33 cellular contexts compared by ENCODE assay signal in the genomic region with DNA sequence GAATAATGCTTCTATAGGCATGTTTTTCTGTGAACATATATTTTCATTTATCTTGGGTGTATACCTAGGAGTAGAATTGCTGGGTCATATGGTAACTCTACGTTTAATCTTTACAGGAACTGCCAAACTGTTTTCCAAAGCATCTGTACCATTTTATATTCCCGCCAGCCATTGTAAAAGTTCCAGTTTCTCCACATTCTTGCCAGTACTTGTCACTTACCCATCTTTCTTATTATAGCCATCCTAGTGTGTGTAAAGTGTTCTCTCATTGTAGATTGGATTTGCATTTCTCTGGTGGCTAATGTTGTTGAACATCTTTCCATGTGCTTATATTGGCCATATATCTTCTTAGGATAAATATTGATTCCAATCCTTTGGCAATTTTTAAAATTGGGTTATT.
"Had no signal": no experiment of that assay in that cellular context is flagged by ENCODE, and none has a peak within 500 bp of the region (broad histone marks: within the 10 kb centered on the region; RNA-seq: fewer than 3 reads in every experiment).

No MANE protein-coding gene starts in this region.

- H3K9me3 ChIP-seq: adrenal gland, body of pancreas, esophagus squamous epithelium had no signal

- H3K9me3 Mint-ChIP-seq: activated CD4-positive, alpha-beta memory T cell treated with anti-CD3 and anti-CD28 coated beads for 36 hours; activated CD4-positive, alpha-beta T cell treated with anti-CD3 and anti-CD28 coated beads, Interleukin-2, amount 10 ng/mL, durations not matched to agents 24 days and 14 days; activated naive CD4-positive, alpha-beta T cell treated with anti-CD3 and anti-CD28 coated beads for 36 hours; activated naive CD4-positive, alpha-beta T cell treated with anti-CD3 and anti-CD28 coated beads, Interleukin-2, amount 50 U/mL, for 24 hours; activated naive CD8-positive, alpha-beta T cell treated with anti-CD3 and anti-CD28 coated beads for 36 hours; activated naive CD8-positive, alpha-beta T cell treated with anti-CD3 and anti-CD28 coated beads, Interleukin-2, amount 50 U/mL, for 24 hours; activated T-helper 1 cell treated with anti-CD3 and anti-CD28 coated beads, Interleukin-12 subunit alpha, Interleukin-12 subunit beta, Interleukin-2, Interleukin-4 antibody, amounts not matched to agents 30 ng/mL and 10 ng/mL and 1 ng/mL, durations not matched to agents 14 hours and 24 hours and 36 hours; activated T-helper 2 cell treated with anti-CD3 and anti-CD28 coated beads, Interferon-gamma antibody, Interleukin-2, Interleukin-4, amounts not matched to agents 10 μg/mL and 5 μg/mL and 100 μg/mL, durations not matched to agents 14 hours and 24 hours and 36 hours; dendritic cell treated with granulocyte-macrophage colony-stimulating factor and Interleukin-4, amounts not matched to agents 40 ng/mL and 50 ng/mL, for 4 days; endodermal cell had no signal

- DNase-seq: activated CD4-positive, alpha-beta memory T cell treated with anti-CD3 and anti-CD28 coated beads for 36 hours; activated CD4-positive, alpha-beta T cell treated with anti-CD3 and anti-CD28 coated beads for 36 hours; activated CD4-positive, alpha-beta T cell treated with anti-CD3 and anti-CD28 coated beads, Interleukin-2, amount 10 ng/mL, durations not matched to agents 24 days and 14 days; activated CD4-positive, CD25-positive, alpha-beta regulatory T cell; activated CD4-positive, CD25-positive, alpha-beta regulatory T cell treated with anti-CD3 and anti-CD28 coated beads, Interleukin-2, amount 50 U/mL, for 72 hours; activated CD8-positive, alpha-beta memory T cell treated with anti-CD3 and anti-CD28 coated beads, Interleukin-2, amount 10 ng/mL, durations not matched to agents 7 days and 5 days; activated CD8-positive, alpha-beta memory T cell treated with anti-CD3 and anti-CD28 coated beads, Interleukin-2, amount 50 U/mL, for 4 hours; activated CD8-positive, alpha-beta T cell treated with anti-CD3 and anti-CD28 coated beads, Interleukin-2, amount 10 ng/mL, durations not matched to agents 7 days and 5 days; activated effector memory CD4-positive, alpha-beta T cell treated with anti-CD3 and anti-CD28 coated beads, Interleukin-2, amount 50 U/mL, for 16 hours; activated naive CD4-positive, alpha-beta T cell treated with anti-CD3 and anti-CD28 coated beads for 36 hours; activated naive CD8-positive, alpha-beta T cell treated with anti-CD3 and anti-CD28 coated beads for 36 hours; activated naive CD8-positive, alpha-beta T cell treated with anti-CD3 and anti-CD28 coated beads, Interleukin-2, amount 50 U/mL, for 24 hours; activated T-cell treated with anti-CD3 and anti-CD28 coated beads, Interleukin-2, amount 50 U/mL, for 1 hour; activated T-cell treated with anti-CD3 and anti-CD28 coated beads, Interleukin-2, amount 50 U/mL, for 48 hours; adrenal gland; amygdala; aorta; body of pancreas; central memory CD4-positive, alpha-beta T cell; cerebellar nuclear complex; dorsolateral prefrontal cortex; effector memory CD4-positive, alpha-beta T cell; endodermal cell; erythroblast; esophagus squamous epithelium; head of caudate nucleus; T-helper 2 cell had no signal

- H3K36me3 ChIP-seq: adrenal gland, cardiac muscle cell, esophagus squamous epithelium had no signal

- H3K4me3 ChIP-seq: adrenal gland, body of pancreas, cardiac muscle cell, coronary artery, dorsolateral prefrontal cortex, esophagus squamous epithelium had no signal

- H3K4me1 ChIP-seq: adrenal gland, body of pancreas had no signal

- H3K27me3 Mint-ChIP-seq: dendritic cell treated with granulocyte-macrophage colony-stimulating factor and Interleukin-4, amounts not matched to agents 40 ng/mL and 50 ng/mL, for 4 days had no signal

- H3K27ac ChIP-seq: adrenal gland, body of pancreas, cardiac muscle cell, coronary artery, dorsolateral prefrontal cortex, esophagus squamous epithelium had no signal

- H3K36me3 Mint-ChIP-seq: activated CD4-positive, alpha-beta memory T cell treated with anti-CD3 and anti-CD28 coated beads for 36 hours; activated CD8-positive, alpha-beta memory T cell treated with anti-CD3 and anti-CD28 coated beads, Interleukin-2, amount 10 ng/mL, durations not matched to agents 7 days and 5 days; activated naive CD4-positive, alpha-beta T cell treated with anti-CD3 and anti-CD28 coated beads, Interleukin-2, amount 50 U/mL, for 24 hours had no signal

- H3K4me3 Mint-ChIP-seq: activated CD4-positive, alpha-beta memory T cell treated with anti-CD3 and anti-CD28 coated beads for 36 hours; activated CD4-positive, alpha-beta T cell treated with anti-CD3 and anti-CD28 coated beads for 36 hours; activated CD4-positive, alpha-beta T cell treated with anti-CD3 and anti-CD28 coated beads, Interleukin-2, amount 10 ng/mL, durations not matched to agents 24 days and 14 days; activated CD8-positive, alpha-beta memory T cell treated with anti-CD3 and anti-CD28 coated beads, Interleukin-2, amount 10 ng/mL, durations not matched to agents 7 days and 5 days; activated CD8-positive, alpha-beta T cell treated with anti-CD3 and anti-CD28 coated beads, Interleukin-2, amount 10 ng/mL, durations not matched to agents 7 days and 5 days; activated naive CD4-positive, alpha-beta T cell treated with anti-CD3 and anti-CD28 coated beads for 36 hours; activated naive CD4-positive, alpha-beta T cell treated with anti-CD3 and anti-CD28 coated beads, Interleukin-2, amount 50 U/mL, for 24 hours; activated naive CD8-positive, alpha-beta T cell treated with anti-CD3 and anti-CD28 coated beads for 36 hours; activated naive CD8-positive, alpha-beta T cell treated with anti-CD3 and anti-CD28 coated beads, Interleukin-2, amount 50 U/mL, for 24 hours; activated T-helper 1 cell treated with anti-CD3 and anti-CD28 coated beads, Interleukin-12 subunit alpha, Interleukin-12 subunit beta, Interleukin-2, Interleukin-4 antibody, amounts not matched to agents 30 ng/mL and 10 ng/mL and 1 ng/mL, durations not matched to agents 14 hours and 24 hours and 36 hours; dendritic cell treated with granulocyte-macrophage colony-stimulating factor and Interleukin-4, amounts not matched to agents 40 ng/mL and 50 ng/mL, for 4 days; endodermal cell had no signal

- ATAC-seq: activated CD4-positive, alpha-beta T cell treated with anti-CD3 and anti-CD28 coated beads for 36 hours; activated CD8-positive, alpha-beta memory T cell treated with anti-CD3 and anti-CD28 coated beads, Interleukin-2, amount 10 ng/mL, durations not matched to agents 7 days and 5 days; activated CD8-positive, alpha-beta T cell treated with anti-CD3 and anti-CD28 coated beads, Interleukin-2, amount 10 ng/mL, durations not matched to agents 7 days and 5 days; activated naive CD8-positive, alpha-beta T cell treated with anti-CD3 and anti-CD28 coated beads, Interleukin-2, amount 50 U/mL, for 24 hours; body of pancreas had no signal

- H3K27me3 ChIP-seq: adrenal gland, body of pancreas, esophagus squamous epithelium had no signal

- H3K4me1 Mint-ChIP-seq: activated CD4-positive, alpha-beta T cell treated with anti-CD3 and anti-CD28 coated beads for 36 hours; activated CD4-positive, alpha-beta T cell treated with anti-CD3 and anti-CD28 coated beads, Interleukin-2, amount 10 ng/mL, durations not matched to agents 24 days and 14 days; activated CD8-positive, alpha-beta memory T cell treated with anti-CD3 and anti-CD28 coated beads, Interleukin-2, amount 10 ng/mL, durations not matched to agents 7 days and 5 days; activated naive CD4-positive, alpha-beta T cell treated with anti-CD3 and anti-CD28 coated beads, Interleukin-2, amount 50 U/mL, for 24 hours; activated naive CD8-positive, alpha-beta T cell treated with anti-CD3 and anti-CD28 coated beads for 36 hours; activated naive CD8-positive, alpha-beta T cell treated with anti-CD3 and anti-CD28 coated beads, Interleukin-2, amount 50 U/mL, for 24 hours; endodermal cell had no signal

- H3K27ac Mint-ChIP-seq: activated CD4-positive, alpha-beta memory T cell treated with anti-CD3 and anti-CD28 coated beads for 36 hours; activated CD4-positive, alpha-beta T cell treated with anti-CD3 and anti-CD28 coated beads for 36 hours; activated CD4-positive, alpha-beta T cell treated with anti-CD3 and anti-CD28 coated beads, Interleukin-2, amount 10 ng/mL, durations not matched to agents 24 days and 14 days; activated CD8-positive, alpha-beta memory T cell treated with anti-CD3 and anti-CD28 coated beads, Interleukin-2, amount 10 ng/mL, durations not matched to agents 7 days and 5 days; activated CD8-positive, alpha-beta T cell treated with anti-CD3 and anti-CD28 coated beads, Interleukin-2, amount 10 ng/mL, durations not matched to agents 7 days and 5 days; activated naive CD4-positive, alpha-beta T cell treated with anti-CD3 and anti-CD28 coated beads for 36 hours; activated naive CD4-positive, alpha-beta T cell treated with anti-CD3 and anti-CD28 coated beads, Interleukin-2, amount 50 U/mL, for 24 hours; activated naive CD8-positive, alpha-beta T cell treated with anti-CD3 and anti-CD28 coated beads for 36 hours; activated naive CD8-positive, alpha-beta T cell treated with anti-CD3 and anti-CD28 coated beads, Interleukin-2, amount 50 U/mL, for 24 hours; activated T-helper 1 cell treated with anti-CD3 and anti-CD28 coated beads, Interleukin-12 subunit alpha, Interleukin-12 subunit beta, Interleukin-2, Interleukin-4 antibody, amounts not matched to agents 30 ng/mL and 10 ng/mL and 1 ng/mL, durations not matched to agents 14 hours and 24 hours and 36 hours; activated T-helper 2 cell treated with anti-CD3 and anti-CD28 coated beads, Interferon-gamma antibody, Interleukin-2, Interleukin-4, amounts not matched to agents 10 μg/mL and 5 μg/mL and 100 μg/mL, durations not matched to agents 14 hours and 24 hours and 36 hours; dendritic cell treated with granulocyte-macrophage colony-stimulating factor and Interleukin-4, amounts not matched to agents 40 ng/mL and 50 ng/mL, for 4 days; endodermal cell had no signal
